In genomic region chr3:198108756-198109155, GRCh38 we compare ENCODE assay signal across 36 cellular contexts.
"Had no signal": no experiment of that assay in that cellular context is flagged by ENCODE, and none has a peak within 500 bp of the region (broad histone marks: within the 10 kb centered on the region; RNA-seq: fewer than 3 reads in every experiment).

No MANE protein-coding gene starts in this region.

- H3K4me1 ChIP-seq: adrenal gland, body of pancreas had no signal

- H3K27ac Mint-ChIP-seq: activated CD4-positive, alpha-beta memory T cell treated with anti-CD3 and anti-CD28 coated beads for 36 hours; activated CD4-positive, alpha-beta T cell treated with anti-CD3 and anti-CD28 coated beads for 36 hours; activated CD4-positive, alpha-beta T cell treated with anti-CD3 and anti-CD28 coated beads, Interleukin-2, amount 10 ng/mL, durations not matched to agents 24 days and 14 days; activated CD8-positive, alpha-beta memory T cell treated with anti-CD3 and anti-CD28 coated beads, Interleukin-2, amount 10 ng/mL, durations not matched to agents 7 days and 5 days; activated CD8-positive, alpha-beta T cell treated with anti-CD3 and anti-CD28 coated beads, Interleukin-2, amount 10 ng/mL, durations not matched to agents 7 days and 5 days; activated naive CD4-positive, alpha-beta T cell treated with anti-CD3 and anti-CD28 coated beads for 36 hours; activated naive CD4-positive, alpha-beta T cell treated with anti-CD3 and anti-CD28 coated beads, Interleukin-2, amount 50 U/mL, for 24 hours; activated naive CD8-positive, alpha-beta T cell treated with anti-CD3 and anti-CD28 coated beads for 36 hours; activated naive CD8-positive, alpha-beta T cell treated with anti-CD3 and anti-CD28 coated beads, Interleukin-2, amount 50 U/mL, for 24 hours; activated T-helper 1 cell treated with anti-CD3 and anti-CD28 coated beads, Interleukin-12 subunit alpha, Interleukin-12 subunit beta, Interleukin-2, Interleukin-4 antibody, amounts not matched to agents 30 ng/mL and 10 ng/mL and 1 ng/mL, durations not matched to agents 14 hours and 24 hours and 36 hours; activated T-helper 2 cell treated with anti-CD3 and anti-CD28 coated beads, Interferon-gamma antibody, Interleukin-2, Interleukin-4, amounts not matched to agents 10 μg/mL and 5 μg/mL and 100 μg/mL, durations not matched to agents 14 hours and 24 hours and 36 hours; effector memory CD8-positive, alpha-beta T cell; T-helper 17 cell; T-helper 2 cell treated with Interferon-gamma antibody and Interleukin-4, amounts not matched to agents 5 μg/mL and 100 μg/mL, for 36 hours had no signal

- H3K4me1 Mint-ChIP-seq: T-helper 17 cell had no signal

- H3K4me3 Mint-ChIP-seq: activated CD4-positive, alpha-beta memory T cell treated with anti-CD3 and anti-CD28 coated beads for 36 hours; activated CD4-positive, alpha-beta T cell treated with anti-CD3 and anti-CD28 coated beads for 36 hours; activated CD4-positive, alpha-beta T cell treated with anti-CD3 and anti-CD28 coated beads, Interleukin-2, amount 10 ng/mL, durations not matched to agents 24 days and 14 days; activated CD8-positive, alpha-beta memory T cell treated with anti-CD3 and anti-CD28 coated beads, Interleukin-2, amount 10 ng/mL, durations not matched to agents 7 days and 5 days; activated CD8-positive, alpha-beta T cell treated with anti-CD3 and anti-CD28 coated beads, Interleukin-2, amount 10 ng/mL, durations not matched to agents 7 days and 5 days; activated naive CD4-positive, alpha-beta T cell treated with anti-CD3 and anti-CD28 coated beads for 36 hours; activated naive CD4-positive, alpha-beta T cell treated with anti-CD3 and anti-CD28 coated beads, Interleukin-2, amount 50 U/mL, for 24 hours; activated naive CD8-positive, alpha-beta T cell treated with anti-CD3 and anti-CD28 coated beads for 36 hours; activated naive CD8-positive, alpha-beta T cell treated with anti-CD3 and anti-CD28 coated beads, Interleukin-2, amount 50 U/mL, for 24 hours; activated T-helper 1 cell treated with anti-CD3 and anti-CD28 coated beads, Interleukin-12 subunit alpha, Interleukin-12 subunit beta, Interleukin-2, Interleukin-4 antibody, amounts not matched to agents 30 ng/mL and 10 ng/mL and 1 ng/mL, durations not matched to agents 14 hours and 24 hours and 36 hours; effector memory CD8-positive, alpha-beta T cell; T-helper 17 cell; T-helper 2 cell treated with Interferon-gamma antibody and Interleukin-4, amounts not matched to agents 5 μg/mL and 100 μg/mL, for 36 hours had no signal

- DNase-seq: activated CD4-positive, alpha-beta memory T cell treated with anti-CD3 and anti-CD28 coated beads for 36 hours; activated CD4-positive, alpha-beta T cell treated with anti-CD3 and anti-CD28 coated beads for 36 hours; activated CD4-positive, alpha-beta T cell treated with anti-CD3 and anti-CD28 coated beads, Interleukin-2, amount 10 ng/mL, durations not matched to agents 24 days and 14 days; activated CD4-positive, CD25-positive, alpha-beta regulatory T cell; activated CD4-positive, CD25-positive, alpha-beta regulatory T cell treated with anti-CD3 and anti-CD28 coated beads, Interleukin-2, amount 50 U/mL, for 72 hours; activated CD8-positive, alpha-beta memory T cell treated with anti-CD3 and anti-CD28 coated beads, Interleukin-2, amount 10 ng/mL, durations not matched to agents 7 days and 5 days; activated CD8-positive, alpha-beta memory T cell treated with anti-CD3 and anti-CD28 coated beads, Interleukin-2, amount 50 U/mL, for 4 hours; activated CD8-positive, alpha-beta T cell treated with anti-CD3 and anti-CD28 coated beads, Interleukin-2, amount 10 ng/mL, durations not matched to agents 7 days and 5 days; activated effector memory CD4-positive, alpha-beta T cell treated with anti-CD3 and anti-CD28 coated beads, Interleukin-2, amount 50 U/mL, for 16 hours; activated naive CD4-positive, alpha-beta T cell treated with anti-CD3 and anti-CD28 coated beads for 36 hours; activated naive CD8-positive, alpha-beta T cell treated with anti-CD3 and anti-CD28 coated beads for 36 hours; activated naive CD8-positive, alpha-beta T cell treated with anti-CD3 and anti-CD28 coated beads, Interleukin-2, amount 50 U/mL, for 24 hours; activated T-cell treated with anti-CD3 and anti-CD28 coated beads, Interleukin-2, amount 50 U/mL, for 1 hour; activated T-cell treated with anti-CD3 and anti-CD28 coated beads, Interleukin-2, amount 50 U/mL, for 48 hours; adrenal gland; amygdala; aorta; body of pancreas; caudate nucleus; cortex of kidney; dermis blood vessel endothelial cell; effector CD4-positive, alpha-beta T cell; effector memory CD8-positive, alpha-beta T cell; erythroblast; foreskin melanocyte; head of caudate nucleus; T-helper 1 cell; T-helper 17 cell; T1000 had no signal

- H3K27ac ChIP-seq: adrenal gland, body of pancreas, esophagus muscularis mucosa, gastroesophageal sphincter had no signal

- H3K9me3 ChIP-seq: adrenal gland, body of pancreas, esophagus muscularis mucosa, gastroesophageal sphincter had no signal

- FAIRE-seq: colon had no signal

- H3K4me3 ChIP-seq: adrenal gland, body of pancreas, esophagus muscularis mucosa, gastroesophageal sphincter had no signal

- H3K36me3 ChIP-seq: adrenal gland, esophagus muscularis mucosa, gastroesophageal sphincter had no signal

- ATAC-seq: activated CD4-positive, alpha-beta T cell treated with anti-CD3 and anti-CD28 coated beads for 36 hours; activated CD8-positive, alpha-beta memory T cell treated with anti-CD3 and anti-CD28 coated beads, Interleukin-2, amount 10 ng/mL, durations not matched to agents 7 days and 5 days; activated CD8-positive, alpha-beta T cell treated with anti-CD3 and anti-CD28 coated beads, Interleukin-2, amount 10 ng/mL, durations not matched to agents 7 days and 5 days; activated naive CD8-positive, alpha-beta T cell treated with anti-CD3 and anti-CD28 coated beads, Interleukin-2, amount 50 U/mL, for 24 hours; body of pancreas; effector memory CD8-positive, alpha-beta T cell; gastroesophageal sphincter; T-helper 17 cell had no signal
